In the genomic region with DNA sequence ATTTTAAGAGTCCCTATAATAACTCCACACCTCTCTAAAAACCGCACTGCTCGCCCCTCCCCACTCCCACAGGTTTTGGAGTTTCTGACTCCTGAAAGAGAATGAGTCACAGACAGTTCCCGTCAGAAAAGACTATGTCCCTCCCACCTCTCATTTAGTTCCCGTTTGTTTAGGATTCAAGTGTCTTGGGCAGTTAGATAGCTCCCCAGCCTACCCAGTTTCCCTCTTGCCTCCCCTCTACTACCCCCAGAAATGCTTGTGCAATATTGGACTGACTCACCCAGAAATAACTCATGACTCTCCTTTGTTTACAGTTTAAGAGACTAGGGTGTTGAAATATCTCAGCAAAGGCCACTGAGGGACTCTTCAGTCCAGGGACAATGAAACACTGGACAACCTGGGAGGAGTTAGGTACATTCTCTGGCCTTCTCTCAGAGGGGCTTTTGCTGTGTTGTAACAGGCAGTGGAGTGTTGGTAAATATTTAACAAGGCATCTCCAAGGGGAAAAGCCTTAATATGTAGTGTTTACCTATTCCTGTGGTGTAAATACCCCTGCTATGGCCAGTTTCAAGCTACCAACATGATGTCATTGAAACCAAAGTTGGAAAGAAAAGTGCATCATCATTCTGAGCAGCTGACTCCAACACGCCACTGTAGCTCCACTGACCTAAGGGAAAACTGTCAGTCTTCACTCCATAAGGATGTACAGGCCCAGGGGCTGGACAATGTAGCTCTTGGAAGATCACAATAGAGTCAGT, we compare ENCODE assay signal across 1 cellular context.
TF ChIP-seq lines count a peak whose summit lies in the region.

No MANE protein-coding gene starts in this region.

TF ChIP-seq in HepG2, 621 proteins besides CTCF, POLR2A, EP300 and RAD21 (continued from another document and continues in another):
- TF ChIP-seq, protein P1, sequence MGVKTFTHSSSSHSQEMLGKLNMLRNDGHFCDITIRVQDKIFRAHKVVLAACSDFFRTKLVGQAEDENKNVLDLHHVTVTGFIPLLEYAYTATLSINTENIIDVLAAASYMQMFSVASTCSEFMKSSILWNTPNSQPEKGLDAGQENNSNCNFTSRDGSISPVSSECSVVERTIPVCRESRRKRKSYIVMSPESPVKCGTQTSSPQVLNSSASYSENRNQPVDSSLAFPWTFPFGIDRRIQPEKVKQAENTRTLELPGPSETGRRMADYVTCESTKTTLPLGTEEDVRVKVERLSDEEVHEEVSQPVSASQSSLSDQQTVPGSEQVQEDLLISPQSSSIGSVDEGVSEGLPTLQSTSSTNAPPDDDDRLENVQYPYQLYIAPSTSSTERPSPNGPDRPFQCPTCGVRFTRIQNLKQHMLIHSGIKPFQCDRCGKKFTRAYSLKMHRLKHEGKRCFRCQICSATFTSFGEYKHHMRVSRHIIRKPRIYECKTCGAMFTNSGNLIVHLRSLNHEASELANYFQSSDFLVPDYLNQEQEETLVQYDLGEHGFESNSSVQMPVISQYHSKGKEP (CRISPR knock-in tag; IDR thresholded peaks at IDR 0.05): no peak
- TF ChIP-seq, protein P2, sequence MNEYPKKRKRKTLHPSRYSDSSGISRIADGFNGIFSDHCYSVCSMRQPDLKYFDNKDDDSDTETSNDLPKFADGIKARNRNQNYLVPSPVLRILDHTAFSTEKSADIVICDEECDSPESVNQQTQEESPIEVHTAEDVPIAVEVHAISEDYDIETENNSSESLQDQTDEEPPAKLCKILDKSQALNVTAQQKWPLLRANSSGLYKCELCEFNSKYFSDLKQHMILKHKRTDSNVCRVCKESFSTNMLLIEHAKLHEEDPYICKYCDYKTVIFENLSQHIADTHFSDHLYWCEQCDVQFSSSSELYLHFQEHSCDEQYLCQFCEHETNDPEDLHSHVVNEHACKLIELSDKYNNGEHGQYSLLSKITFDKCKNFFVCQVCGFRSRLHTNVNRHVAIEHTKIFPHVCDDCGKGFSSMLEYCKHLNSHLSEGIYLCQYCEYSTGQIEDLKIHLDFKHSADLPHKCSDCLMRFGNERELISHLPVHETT (CRISPR knock-in tag; conservative IDR thresholded peaks at IDR 0.05): peak; percentile 65
- TF ChIP-seq, protein P3, sequence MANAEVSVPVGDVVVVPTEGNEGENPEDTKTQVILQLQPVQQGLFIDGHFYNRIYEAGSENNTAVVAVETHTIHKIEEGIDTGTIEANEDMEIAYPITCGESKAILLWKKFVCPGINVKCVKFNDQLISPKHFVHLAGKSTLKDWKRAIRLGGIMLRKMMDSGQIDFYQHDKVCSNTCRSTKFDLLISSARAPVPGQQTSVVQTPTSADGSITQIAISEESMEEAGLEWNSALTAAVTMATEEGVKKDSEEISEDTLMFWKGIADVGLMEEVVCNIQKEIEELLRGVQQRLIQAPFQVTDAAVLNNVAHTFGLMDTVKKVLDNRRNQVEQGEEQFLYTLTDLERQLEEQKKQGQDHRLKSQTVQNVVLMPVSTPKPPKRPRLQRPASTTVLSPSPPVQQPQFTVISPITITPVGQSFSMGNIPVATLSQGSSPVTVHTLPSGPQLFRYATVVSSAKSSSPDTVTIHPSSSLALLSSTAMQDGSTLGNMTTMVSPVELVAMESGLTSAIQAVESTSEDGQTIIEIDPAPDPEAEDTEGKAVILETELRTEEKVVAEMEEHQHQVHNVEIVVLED (CRISPR knock-in tag; IDR thresholded peaks at IDR 0.05; ENCODE audit: borderline replicate concordance): peak; percentile 69
- TF ChIP-seq AHR (CRISPR knock-in tag; IDR thresholded peaks at IDR 0.05) (no peak; the same call in 1 of the 2 replicates), CCAR2 (optimal IDR thresholded peaks at IDR 0.05; ENCODE audit: low read depth, low read length) (peak; percentile 81), ONECUT2 (CRISPR knock-in tag; IDR thresholded peaks at IDR 0.05) (0 out of 2 replicates have a peak, but pooled peaks have one; percentile 8), RAD51 (IDR thresholded peaks at IDR 0.05; ENCODE audit: borderline replicate concordance) (no peak), SP140L (CRISPR knock-in tag; IDR thresholded peaks at IDR 0.05; ENCODE audit: borderline replicate concordance) (no peak), ZBTB42 (CRISPR knock-in tag; IDR thresholded peaks at IDR 0.05) (no peak), IRF2 (CRISPR knock-in tag; IDR thresholded peaks at IDR 0.05) (peak; percentile 91), CBX1 (IDR thresholded peaks at IDR 0.05; ENCODE audit: low read depth) (no peak), KLF6 (CRISPR knock-in tag; IDR thresholded peaks at IDR 0.05) (peak; percentile 93), MAFG (CRISPR knock-in tag; IDR thresholded peaks at IDR 0.05) (no peak), ZFP82 (CRISPR knock-in tag; IDR thresholded peaks at IDR 0.05; ENCODE audit: borderline replicate concordance) (no peak), NFE2 (CRISPR knock-in tag; IDR thresholded peaks at IDR 0.05) (peak; percentile 88), MIXL1 (CRISPR knock-in tag; IDR thresholded peaks at IDR 0.05) (peak; percentile 83), DNMT3B (CRISPR knock-in tag; conservative IDR thresholded peaks at IDR 0.05) (peak; percentile 71; the same call in 1 of the 2 replicates), ZNF431 (CRISPR knock-in tag; IDR thresholded peaks at IDR 0.05; ENCODE audit: borderline replicate concordance, low read depth) (peak; percentile 90), NKX3-1 (CRISPR knock-in tag; IDR thresholded peaks at IDR 0.05) (peak; percentile 93; the same call in 1 of the 2 replicates), RFXAP (CRISPR knock-in tag; IDR thresholded peaks at IDR 0.05; ENCODE audit: borderline replicate concordance) (peak; percentile 70; the same call in 1 of the 2 replicates), ZSCAN20 (CRISPR knock-in tag; IDR thresholded peaks at IDR 0.05; ENCODE audit: borderline replicate concordance) (no peak), RFX1 (IDR thresholded peaks at IDR 0.05) (peak; percentile 16; the same call in 1 of the 2 replicates), HIVEP1 (CRISPR knock-in tag; IDR thresholded peaks at IDR 0.05) (peak; percentile 66; the same call in 1 of the 2 replicates), ADNP (CRISPR knock-in tag; IDR thresholded peaks at IDR 0.05) (no peak), TCF12 (IDR thresholded peaks at IDR 0.05) (no peak), TCF12 (CRISPR knock-in tag; IDR thresholded peaks at IDR 0.05) (peak; percentile 87; the same call in 1 of the 2 replicates), BRD4 (CRISPR knock-in tag; IDR thresholded peaks at IDR 0.05) (no peak; the same call in 1 of the 2 replicates), SP2 (CRISPR knock-in tag; IDR thresholded peaks at IDR 0.05) (no peak), FIP1L1 (IDR thresholded peaks at IDR 0.05; ENCODE audit: borderline replicate concordance, insufficient read depth, low read depth, low read length) (no peak), ZNF780A (CRISPR knock-in tag; IDR thresholded peaks at IDR 0.05) (peak; percentile 77; the same call in 1 of the 2 replicates)
- TF ChIP-seq, protein P4, sequence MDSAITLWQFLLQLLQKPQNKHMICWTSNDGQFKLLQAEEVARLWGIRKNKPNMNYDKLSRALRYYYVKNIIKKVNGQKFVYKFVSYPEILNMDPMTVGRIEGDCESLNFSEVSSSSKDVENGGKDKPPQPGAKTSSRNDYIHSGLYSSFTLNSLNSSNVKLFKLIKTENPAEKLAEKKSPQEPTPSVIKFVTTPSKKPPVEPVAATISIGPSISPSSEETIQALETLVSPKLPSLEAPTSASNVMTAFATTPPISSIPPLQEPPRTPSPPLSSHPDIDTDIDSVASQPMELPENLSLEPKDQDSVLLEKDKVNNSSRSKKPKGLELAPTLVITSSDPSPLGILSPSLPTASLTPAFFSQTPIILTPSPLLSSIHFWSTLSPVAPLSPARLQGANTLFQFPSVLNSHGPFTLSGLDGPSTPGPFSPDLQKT (CRISPR knock-in tag; IDR thresholded peaks at IDR 0.05; ENCODE audit: borderline replicate concordance): no peak
- TF ChIP-seq, protein P5, sequence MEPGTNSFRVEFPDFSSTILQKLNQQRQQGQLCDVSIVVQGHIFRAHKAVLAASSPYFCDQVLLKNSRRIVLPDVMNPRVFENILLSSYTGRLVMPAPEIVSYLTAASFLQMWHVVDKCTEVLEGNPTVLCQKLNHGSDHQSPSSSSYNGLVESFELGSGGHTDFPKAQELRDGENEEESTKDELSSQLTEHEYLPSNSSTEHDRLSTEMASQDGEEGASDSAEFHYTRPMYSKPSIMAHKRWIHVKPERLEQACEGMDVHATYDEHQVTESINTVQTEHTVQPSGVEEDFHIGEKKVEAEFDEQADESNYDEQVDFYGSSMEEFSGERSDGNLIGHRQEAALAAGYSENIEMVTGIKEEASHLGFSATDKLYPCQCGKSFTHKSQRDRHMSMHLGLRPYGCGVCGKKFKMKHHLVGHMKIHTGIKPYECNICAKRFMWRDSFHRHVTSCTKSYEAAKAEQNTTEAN (CRISPR knock-in tag; conservative IDR thresholded peaks at IDR 0.05): peak; percentile 82; the same call in 1 of the 2 replicates
- TF ChIP-seq, protein P6, sequence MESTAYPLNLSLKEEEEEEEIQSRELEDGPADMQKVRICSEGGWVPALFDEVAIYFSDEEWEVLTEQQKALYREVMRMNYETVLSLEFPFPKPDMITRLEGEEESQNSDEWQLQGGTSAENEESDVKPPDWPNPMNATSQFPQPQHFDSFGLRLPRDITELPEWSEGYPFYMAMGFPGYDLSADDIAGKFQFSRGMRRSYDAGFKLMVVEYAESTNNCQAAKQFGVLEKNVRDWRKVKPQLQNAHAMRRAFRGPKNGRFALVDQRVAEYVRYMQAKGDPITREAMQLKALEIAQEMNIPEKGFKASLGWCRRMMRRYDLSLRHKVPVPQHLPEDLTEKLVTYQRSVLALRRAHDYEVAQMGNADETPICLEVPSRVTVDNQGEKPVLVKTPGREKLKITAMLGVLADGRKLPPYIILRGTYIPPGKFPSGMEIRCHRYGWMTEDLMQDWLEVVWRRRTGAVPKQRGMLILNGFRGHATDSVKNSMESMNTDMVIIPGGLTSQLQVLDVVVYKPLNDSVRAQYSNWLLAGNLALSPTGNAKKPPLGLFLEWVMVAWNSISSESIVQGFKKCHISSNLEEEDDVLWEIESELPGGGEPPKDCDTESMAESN (CRISPR knock-in tag; conservative IDR thresholded peaks at IDR 0.05): peak; percentile 86; the same call in 1 of the 2 replicates
- TF ChIP-seq, protein P7, sequence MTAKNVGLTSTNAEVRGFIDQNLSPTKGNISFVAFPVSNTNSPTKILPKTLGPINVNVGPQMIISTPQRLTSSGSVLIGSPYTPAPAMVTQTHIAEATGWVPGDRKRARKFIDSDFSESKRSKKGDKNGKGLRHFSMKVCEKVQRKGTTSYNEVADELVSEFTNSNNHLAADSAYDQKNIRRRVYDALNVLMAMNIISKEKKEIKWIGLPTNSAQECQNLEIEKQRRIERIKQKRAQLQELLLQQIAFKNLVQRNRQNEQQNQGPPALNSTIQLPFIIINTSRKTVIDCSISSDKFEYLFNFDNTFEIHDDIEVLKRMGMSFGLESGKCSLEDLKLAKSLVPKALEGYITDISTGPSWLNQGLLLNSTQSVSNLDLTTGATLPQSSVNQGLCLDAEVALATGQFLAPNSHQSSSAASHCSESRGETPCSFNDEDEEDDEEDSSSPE (CRISPR knock-in tag; IDR thresholded peaks at IDR 0.05): peak; percentile 43; the same call in 1 of the 2 replicates
- TF ChIP-seq, protein P8, sequence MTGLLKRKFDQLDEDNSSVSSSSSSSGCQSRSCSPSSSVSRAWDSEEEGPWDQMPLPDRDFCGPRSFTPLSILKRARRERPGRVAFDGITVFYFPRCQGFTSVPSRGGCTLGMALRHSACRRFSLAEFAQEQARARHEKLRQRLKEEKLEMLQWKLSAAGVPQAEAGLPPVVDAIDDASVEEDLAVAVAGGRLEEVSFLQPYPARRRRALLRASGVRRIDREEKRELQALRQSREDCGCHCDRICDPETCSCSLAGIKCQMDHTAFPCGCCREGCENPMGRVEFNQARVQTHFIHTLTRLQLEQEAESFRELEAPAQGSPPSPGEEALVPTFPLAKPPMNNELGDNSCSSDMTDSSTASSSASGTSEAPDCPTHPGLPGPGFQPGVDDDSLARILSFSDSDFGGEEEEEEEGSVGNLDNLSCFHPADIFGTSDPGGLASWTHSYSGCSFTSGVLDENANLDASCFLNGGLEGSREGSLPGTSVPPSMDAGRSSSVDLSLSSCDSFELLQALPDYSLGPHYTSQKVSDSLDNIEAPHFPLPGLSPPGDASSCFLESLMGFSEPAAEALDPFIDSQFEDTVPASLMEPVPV (CRISPR knock-in tag; IDR thresholded peaks at IDR 0.05): peak; percentile 40; the same call in 1 of the 2 replicates
- TF ChIP-seq, protein P9, sequence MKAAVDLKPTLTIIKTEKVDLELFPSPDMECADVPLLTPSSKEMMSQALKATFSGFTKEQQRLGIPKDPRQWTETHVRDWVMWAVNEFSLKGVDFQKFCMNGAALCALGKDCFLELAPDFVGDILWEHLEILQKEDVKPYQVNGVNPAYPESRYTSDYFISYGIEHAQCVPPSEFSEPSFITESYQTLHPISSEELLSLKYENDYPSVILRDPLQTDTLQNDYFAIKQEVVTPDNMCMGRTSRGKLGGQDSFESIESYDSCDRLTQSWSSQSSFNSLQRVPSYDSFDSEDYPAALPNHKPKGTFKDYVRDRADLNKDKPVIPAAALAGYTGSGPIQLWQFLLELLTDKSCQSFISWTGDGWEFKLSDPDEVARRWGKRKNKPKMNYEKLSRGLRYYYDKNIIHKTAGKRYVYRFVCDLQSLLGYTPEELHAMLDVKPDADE (CRISPR knock-in tag; IDR thresholded peaks at IDR 0.05): no peak
- TF ChIP-seq, protein P10, sequence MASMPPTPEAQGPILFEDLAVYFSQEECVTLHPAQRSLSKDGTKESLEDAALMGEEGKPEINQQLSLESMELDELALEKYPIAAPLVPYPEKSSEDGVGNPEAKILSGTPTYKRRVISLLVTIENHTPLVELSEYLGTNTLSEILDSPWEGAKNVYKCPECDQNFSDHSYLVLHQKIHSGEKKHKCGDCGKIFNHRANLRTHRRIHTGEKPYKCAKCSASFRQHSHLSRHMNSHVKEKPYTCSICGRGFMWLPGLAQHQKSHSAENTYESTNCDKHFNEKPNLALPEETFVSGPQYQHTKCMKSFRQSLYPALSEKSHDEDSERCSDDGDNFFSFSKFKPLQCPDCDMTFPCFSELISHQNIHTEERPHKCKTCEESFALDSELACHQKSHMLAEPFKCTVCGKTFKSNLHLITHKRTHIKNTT (CRISPR knock-in tag; IDR thresholded peaks at IDR 0.05): no peak
- TF ChIP-seq, protein P11, sequence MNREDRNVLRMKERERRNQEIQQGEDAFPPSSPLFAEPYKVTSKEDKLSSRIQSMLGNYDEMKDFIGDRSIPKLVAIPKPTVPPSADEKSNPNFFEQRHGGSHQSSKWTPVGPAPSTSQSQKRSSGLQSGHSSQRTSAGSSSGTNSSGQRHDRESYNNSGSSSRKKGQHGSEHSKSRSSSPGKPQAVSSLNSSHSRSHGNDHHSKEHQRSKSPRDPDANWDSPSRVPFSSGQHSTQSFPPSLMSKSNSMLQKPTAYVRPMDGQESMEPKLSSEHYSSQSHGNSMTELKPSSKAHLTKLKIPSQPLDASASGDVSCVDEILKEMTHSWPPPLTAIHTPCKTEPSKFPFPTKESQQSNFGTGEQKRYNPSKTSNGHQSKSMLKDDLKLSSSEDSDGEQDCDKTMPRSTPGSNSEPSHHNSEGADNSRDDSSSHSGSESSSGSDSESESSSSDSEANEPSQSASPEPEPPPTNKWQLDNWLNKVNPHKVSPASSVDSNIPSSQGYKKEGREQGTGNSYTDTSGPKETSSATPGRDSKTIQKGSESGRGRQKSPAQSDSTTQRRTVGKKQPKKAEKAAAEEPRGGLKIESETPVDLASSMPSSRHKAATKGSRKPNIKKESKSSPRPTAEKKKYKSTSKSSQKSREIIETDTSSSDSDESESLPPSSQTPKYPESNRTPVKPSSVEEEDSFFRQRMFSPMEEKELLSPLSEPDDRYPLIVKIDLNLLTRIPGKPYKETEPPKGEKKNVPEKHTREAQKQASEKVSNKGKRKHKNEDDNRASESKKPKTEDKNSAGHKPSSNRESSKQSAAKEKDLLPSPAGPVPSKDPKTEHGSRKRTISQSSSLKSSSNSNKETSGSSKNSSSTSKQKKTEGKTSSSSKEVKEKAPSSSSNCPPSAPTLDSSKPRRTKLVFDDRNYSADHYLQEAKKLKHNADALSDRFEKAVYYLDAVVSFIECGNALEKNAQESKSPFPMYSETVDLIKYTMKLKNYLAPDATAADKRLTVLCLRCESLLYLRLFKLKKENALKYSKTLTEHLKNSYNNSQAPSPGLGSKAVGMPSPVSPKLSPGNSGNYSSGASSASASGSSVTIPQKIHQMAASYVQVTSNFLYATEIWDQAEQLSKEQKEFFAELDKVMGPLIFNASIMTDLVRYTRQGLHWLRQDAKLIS (CRISPR knock-in tag; IDR thresholded peaks at IDR 0.05): no peak
